25 cellular contexts compared by ENCODE assay signal in genomic region chr5:14882658-14883580, GRCh38. TPM values are rescaled to one million over a fixed set of nuclear protein-coding genes. Genes with fewer than 3 reads are reported as not detected.
A peak's percentile ranks its signal among the peaks of the same experiment; 100 is the strongest.
DNase-seq lines count a peak whose midpoint lies in the region; ATAC-seq and TF ChIP-seq lines count a peak whose summit lies in the region.
"Had no signal": no experiment of that assay in that cellular context is flagged by ENCODE, and none has a peak within 500 bp of the region (broad histone marks: within the 10 kb centered on the region; RNA-seq: fewer than 3 reads in every experiment).

No MANE protein-coding gene starts in this region.

- no peaks in the 10 kb centered on the region for H3K9me3 ChIP-seq in mammary epithelial cell (replicated peaks; ENCODE audit: insufficient read depth, low read length)
- H3K9me3 ChIP-seq in thyroid gland: no peaks in the 10 kb centered on the region
- no peaks in the 10 kb centered on the region for H3K9me3 ChIP-seq in esophagus muscularis mucosa
- H3K9me3 ChIP-seq: BLaER1, SJSA1 had no signal

- TF ChIP-seq CTCF in mammary epithelial cell (conservative IDR thresholded peaks at IDR 0.05 in 1 of 2, IDR thresholded peaks at IDR 0.05 in 1 of 2; ENCODE audit: extremely low read depth in 1 of 2, insufficient read depth in 1 of 2, low read depth in 1 of 2, low read length in 2 of 2) (no peak), thyroid gland (IDR thresholded peaks at IDR 0.05) (no peak), esophagus muscularis mucosa (IDR thresholded peaks at IDR 0.05) (no peak)

- no peak for TF ChIP-seq POLR2A in thyroid gland (IDR thresholded peaks at IDR 0.05)
- no peak for TF ChIP-seq POLR2A in esophagus muscularis mucosa (IDR thresholded peaks at IDR 0.05; ENCODE audit: low read depth)

- TF ChIP-seq EP300 in esophagus muscularis mucosa (IDR thresholded peaks at IDR 0.05): no peak

- no peaks in the 10 kb centered on the region for H4K20me1 ChIP-seq in mammary epithelial cell (ENCODE audit: insufficient read depth, low read length)
- H4K20me1 ChIP-seq: BLaER1 had no signal

- H3K4me1 ChIP-seq in mammary epithelial cell (ENCODE audit: insufficient read depth, low read length): peaks cover 28% of the 10 kb centered on the region
- H3K4me1 ChIP-seq in thyroid gland: peaks cover 0 to 5% of the 10 kb centered on the region in 2 donors
- peaks cover 0 to 12% (median 0%) of the 10 kb centered on the region in 4 donors for H3K4me1 ChIP-seq in esophagus muscularis mucosa
- H3K4me1 ChIP-seq: BLaER1 had no signal

- no peaks in the 10 kb centered on the region for H3K36me3 ChIP-seq in mammary epithelial cell (ENCODE audit: insufficient read depth, low read length)
- H3K36me3 ChIP-seq in thyroid gland: no peaks in the 10 kb centered on the region
- no peaks in the 10 kb centered on the region for H3K36me3 ChIP-seq in esophagus muscularis mucosa
- H3K36me3 ChIP-seq: BLaER1, SJSA1 had no signal

- in situ Hi-C loops in mammary epithelial cell (cut with MboI; ENCODE audit: low sequenced_read_pairs in 2 of 2): no loop called here

- ATAC-seq in Right ventricle myocardium superior (ENCODE audit: poor library complexity) (peak; percentile 89), left colon (peak; percentile 37)
- ATAC-seq: GM23338, Panc1, T-cell had no signal

- WGBS in mammary epithelial cell (ENCODE audit: low coverage, missing lambda C conversion rate): 25% methylated on average over 9 of the region's 10 CpGs
- 56 to 77% methylated on average over 9 to 10 of the region's 10 CpGs for WGBS in thyroid gland, 2 donors
- WGBS in esophagus muscularis mucosa: 91% methylated on average over 10 of the region's 10 CpGs

- H3K9ac ChIP-seq in mammary epithelial cell (ENCODE audit: insufficient read depth, low read length): no peak overlapping the region
- H3K9ac ChIP-seq: BLaER1 had no signal

- H3K27me3 ChIP-seq in mammary epithelial cell (ENCODE audit: insufficient read depth, low read length): no peaks in the 10 kb centered on the region
- H3K27me3 ChIP-seq in thyroid gland: no peaks in the 10 kb centered on the region
- no peaks in the 10 kb centered on the region for H3K27me3 ChIP-seq in esophagus muscularis mucosa
- H3K27me3 ChIP-seq: BLaER1, dorsolateral prefrontal cortex, SJSA1 had no signal

- intact Hi-C loops in Right ventricle myocardium superior (cut with DNase I) (no loop called here), cardiac septum (cut with DNase I) (no loop called here), mammary epithelial cell (cut with micrococcal nuclease) (no loop called here), left colon (cut with DNase I, micrococcal nuclease) (no loop called here), thyroid gland (cut with DNase I) (no loop called here), esophagus muscularis mucosa (cut with DNase I) (no loop called here)

- H3K27ac ChIP-seq in mammary epithelial cell (ENCODE audit: insufficient read depth, low read depth, low read length): no peak overlapping the region
- no peak overlapping the region for H3K27ac ChIP-seq in thyroid gland
- no peak overlapping the region for H3K27ac ChIP-seq in esophagus muscularis mucosa (replicated peaks in 1 of 4)
- H3K27ac ChIP-seq: BLaER1, dorsolateral prefrontal cortex, SJSA1 had no signal

- BruUV-seq in mammary epithelial cell (replicated peaks; lab: Mats Ljungman, UMichigan): no TSS peak

- H3K79me2 ChIP-seq in mammary epithelial cell (ENCODE audit: insufficient read depth, low read length): no peaks in the 10 kb centered on the region

- dilution Hi-C loops in mammary epithelial cell (cut with HindIII; ENCODE audit: low sequenced_read_pairs): no loop called here

- no peak overlapping the region for H3K4me2 ChIP-seq in mammary epithelial cell (ENCODE audit: insufficient read depth, low read depth, low read length)
- H3K4me2 ChIP-seq: BLaER1, GM23338 had no signal

- peak overlapping the region; percentile 81 for H2AFZ ChIP-seq in mammary epithelial cell (ENCODE audit: low read depth, low read length)
- H2AFZ ChIP-seq: GM23338 had no signal

- CTCF ChIA-PET in mammary epithelial cell (lab: Charles Lee; ENCODE audit: low non-redundant PET): no interaction called here

- H3K4me3 ChIP-seq in mammary epithelial cell (replicated peaks in 1 of 3; ENCODE audit: insufficient read depth in 1 of 3, low read depth in 2 of 3, low read length in 3 of 3) (no peak overlapping the region), thyroid gland (replicated peaks in 1 of 3) (no peak overlapping the region), esophagus muscularis mucosa (no peak overlapping the region)
- H3K4me3 ChIP-seq: BLaER1, dorsolateral prefrontal cortex, GM23338, SJSA1 had no signal

- DNase-seq in Right ventricle myocardium superior (peak; percentile 60), cardiac septum (ENCODE audit: low spot score) (no peak), mammary epithelial cell (no peak), left colon (no peak), thyroid gland (peak; percentile 17 to 26), AG08396 (ENCODE audit: low spot score) (no peak), esophagus muscularis mucosa (ENCODE audit: extremely low spot score) (no peak)
- no peak for DNase-seq in activated CD8-positive, alpha-beta memory T cell treated with anti-CD3 and anti-CD28 coated beads, Interleukin-2, amount 50 U/mL, for 4 hours
- DNase-seq: activated CD4-positive, CD25-positive, alpha-beta regulatory T cell; activated naive CD4-positive, alpha-beta T cell treated with anti-CD3 and anti-CD28 coated beads, Interleukin-2, amount 50 U/mL, for 16 hours; anterior cingulate cortex; DMS53; dorsolateral prefrontal cortex; naive B cell; NCI-H1048; NCI-H187; NCI-H524 treated with DMSO at 0.1 percent for 48 hours; occipital lobe; retina; stimulated activated CD4-positive, alpha-beta T cell treated with anti-CD3 and anti-CD28 coated beads, Interleukin-2, amount 100 ng/mL, for 48 hours; T-cell had no signal

RNA-seq across cellular contexts. Expression of gene ANKH, which starts 11.3 kb away (rescaled TPM):
- total RNA-seq in Right ventricle myocardium superior (144 TPM), cardiac septum (233 TPM), mammary epithelial cell (100 to 1,000 TPM in 1 of 2 donors, 10 to 100 TPM in 1; 77.8 to 138 TPM), left colon (100 to 1,000 TPM in 1 of 2 donors, 10 to 100 TPM in 1; 98.4 to 156 TPM), thyroid gland (10 to 100 TPM; 31.2 to 55.2 (median 34.7) TPM), esophagus muscularis mucosa (10 to 100 TPM; 33.4 to 49.4 (median 38.0) TPM)
- 46.9 TPM for polyA plus RNA-seq in mammary epithelial cell
- polyA minus RNA-seq in mammary epithelial cell: 193 TPM

Comparison
In these comparisons a context has a peak if more than half of its experiments do, and no peak if none do; other contexts are left out.
1. DNase-seq: peak in Right ventricle myocardium superior (single experiment) and thyroid gland (2 of 2); none in cardiac septum (single experiment), mammary epithelial cell (single experiment), left colon (0 of 2), AG08396 (single experiment), esophagus muscularis mucosa (single experiment) and activated CD8-positive, alpha-beta memory T cell treated with anti-CD3 and anti-CD28 coated beads, Interleukin-2, amount 50 U/mL, for 4 hours (single experiment).